Comparison of ENCODE assay signal across 8 cellular contexts in genomic region chr10:79825587-79826011, GRCh38. TPM values are rescaled to one million over a fixed set of nuclear protein-coding genes. Genes with fewer than 3 reads are reported as not detected.
DNase-seq lines count a peak whose midpoint lies in the region; ATAC-seq and TF ChIP-seq lines count a peak whose summit lies in the region.
"Not testable (repeated sequence)": the region's sequence is repeated elsewhere in the genome, so short reads cannot be mapped to it uniquely, and the experiment has no call there.

No MANE protein-coding gene starts in this region.

- TF ChIP-seq CTCF in CD8-positive, alpha-beta T cell (IDR thresholded peaks at IDR 0.05); mucosa of descending colon (IDR thresholded peaks at IDR 0.05): not testable (repeated sequence)
- peak in 1 of 6 experiments; percentile 12 for TF ChIP-seq CTCF in Peyer's patch (IDR thresholded peaks at IDR 0.05)

- not testable (repeated sequence) for H3K9me3 ChIP-seq in CD8-positive, alpha-beta T cell (ENCODE audit: low read length); Peyer's patch; mucosa of descending colon

- not testable (repeated sequence) for H3K4me1 ChIP-seq in CD8-positive, alpha-beta T cell (ENCODE audit: insufficient read depth, low read length); mucosa of descending colon (ENCODE audit: low read depth)
- peaks cover 0 to 11% (median 1%) of the 10 kb centered on the region in 4 donors for H3K4me1 ChIP-seq in Peyer's patch

- H3K36me3 Mint-ChIP-seq in CD8-positive, alpha-beta T cell; activated naive CD4-positive, alpha-beta T cell treated with anti-CD3 and anti-CD28 coated beads for 36 hours (ENCODE audit: low read depth); stimulated activated naive B cell treated with anti-CD40 and anti-IgM and Interleukin-4, amounts not matched to agents 10 μg/mL and 1 μg/mL and 100 μg/mL, for 72 hours: not testable (repeated sequence)

- CTCF ChIA-PET in CD8-positive, alpha-beta T cell (lab: Charles Lee); activated naive CD4-positive, alpha-beta T cell treated with anti-CD3 and anti-CD28 coated beads for 36 hours (lab: Charles Lee): not testable (repeated sequence)

- intact Hi-C loops in CD8-positive, alpha-beta T cell (cut with DNase I, micrococcal nuclease): loop anchor here (5.0 to 10.0 kb wide), 2 partner anchors 377 to 1791 kb away; partner anchors contain the start of gene RPS24 (in 1 of the 2)
- intact Hi-C loops in activated naive CD4-positive, alpha-beta T cell treated with anti-CD3 and anti-CD28 coated beads for 36 hours (cut with micrococcal nuclease): loop anchor here (5.0 to 10.0 kb wide), 2 partner anchors 252 to 581 kb away; partner anchors contain the start of gene TMEM254
- intact Hi-C loops in mucosa of descending colon (cut with DNase I, micrococcal nuclease): not testable (repeated sequence)

- not testable (repeated sequence) for H3K4me3 ChIP-seq in CD8-positive, alpha-beta T cell (ENCODE audit: low read depth, low read length)
- peak overlapping the region; percentile 48 to 71 (median 60) for H3K4me3 ChIP-seq in Peyer's patch
- H3K4me3 ChIP-seq in mucosa of descending colon: peak overlapping the region; percentile 24

- peak overlapping the region; percentile 87 for H3K4me3 Mint-ChIP-seq in CD8-positive, alpha-beta T cell
- H3K4me3 Mint-ChIP-seq in activated naive CD4-positive, alpha-beta T cell treated with anti-CD3 and anti-CD28 coated beads for 36 hours: peak overlapping the region; percentile 83
- peak overlapping the region; percentile 92 to 95 for H3K4me3 Mint-ChIP-seq in stimulated activated naive B cell treated with anti-CD40 and anti-IgM and Interleukin-4, amounts not matched to agents 10 μg/mL and 1 μg/mL and 100 μg/mL, for 72 hours

- H3K27me3 Mint-ChIP-seq in CD8-positive, alpha-beta T cell (ENCODE audit: low read depth); activated naive CD4-positive, alpha-beta T cell treated with anti-CD3 and anti-CD28 coated beads for 36 hours (ENCODE audit: low read depth); stimulated activated naive B cell treated with anti-CD40 and anti-IgM and Interleukin-4, amounts not matched to agents 10 μg/mL and 1 μg/mL and 100 μg/mL, for 72 hours: not testable (repeated sequence)

- not testable (repeated sequence) for H3K9me3 Mint-ChIP-seq in CD8-positive, alpha-beta T cell; activated naive CD4-positive, alpha-beta T cell treated with anti-CD3 and anti-CD28 coated beads for 36 hours; stimulated activated naive B cell treated with anti-CD40 and anti-IgM and Interleukin-4, amounts not matched to agents 10 μg/mL and 1 μg/mL and 100 μg/mL, for 72 hours

- H3K4me1 Mint-ChIP-seq in CD8-positive, alpha-beta T cell (ENCODE audit: low read depth): peaks cover 26% of the 10 kb centered on the region
- H3K4me1 Mint-ChIP-seq in activated naive CD4-positive, alpha-beta T cell treated with anti-CD3 and anti-CD28 coated beads for 36 hours (ENCODE audit: low read depth): peaks cover 25% of the 10 kb centered on the region
- H3K4me1 Mint-ChIP-seq in stimulated activated naive B cell treated with anti-CD40 and anti-IgM and Interleukin-4, amounts not matched to agents 10 μg/mL and 1 μg/mL and 100 μg/mL, for 72 hours: not testable (repeated sequence)

- not testable (repeated sequence) for TF ChIP-seq POLR2A in Peyer's patch (IDR thresholded peaks at IDR 0.05)

- H3K27ac ChIP-seq in CD8-positive, alpha-beta T cell (ENCODE audit: low read depth, low read length): not testable (repeated sequence)
- peak overlapping the region; percentile 80 to 94 (median 86) for H3K27ac ChIP-seq in Peyer's patch

- POLR2A ChIA-PET in CD8-positive, alpha-beta T cell (lab: Charles Lee): not testable (repeated sequence)

- peak overlapping the region; percentile 80 for H3K27ac Mint-ChIP-seq in CD8-positive, alpha-beta T cell
- not testable (repeated sequence) for H3K27ac Mint-ChIP-seq in activated naive CD4-positive, alpha-beta T cell treated with anti-CD3 and anti-CD28 coated beads for 36 hours
- peak overlapping the region; percentile 98 for H3K27ac Mint-ChIP-seq in stimulated activated naive B cell treated with anti-CD40 and anti-IgM and Interleukin-4, amounts not matched to agents 10 μg/mL and 1 μg/mL and 100 μg/mL, for 72 hours

- H3K36me3 ChIP-seq in CD8-positive, alpha-beta T cell (ENCODE audit: insufficient read depth, low read length); Peyer's patch; mucosa of descending colon (ENCODE audit: low read depth): not testable (repeated sequence)

- peak; percentile 12 for ATAC-seq in CD8-positive, alpha-beta T cell
- ATAC-seq in GM21447 (IDR thresholded peaks at IDR 0.05; ENCODE audit: unreplicated experiment) (peak; percentile 23), HG03103 (IDR thresholded peaks at IDR 0.05; ENCODE audit: low read depth, unreplicated experiment) (peak; percentile 8), esophagus mucosa (peak; percentile 30), mucosa of descending colon (peak; percentile 48)
- ATAC-seq in stimulated activated naive B cell treated with anti-CD40 and anti-IgM and Interleukin-4, amounts not matched to agents 10 μg/mL and 1 μg/mL and 100 μg/mL, for 72 hours (replicated peaks): peak; percentile 12

- peak in 3 of 7 experiments; percentile 12 to 51 (median 33) for DNase-seq in CD8-positive, alpha-beta T cell
- DNase-seq in Peyer's patch (peak in 2 of 3 donors; percentile 22 to 48), mucosa of descending colon (peak; percentile 12 to 58 (median 52))
- peak; percentile 13 for DNase-seq in activated naive CD4-positive, alpha-beta T cell treated with anti-CD3 and anti-CD28 coated beads for 36 hours
- DNase-seq in stimulated activated naive B cell treated with anti-CD40 and anti-IgM and Interleukin-4, amounts not matched to agents 10 μg/mL and 1 μg/mL and 100 μg/mL, for 72 hours: not testable (repeated sequence)

- not testable (repeated sequence) for H3K27me3 ChIP-seq in CD8-positive, alpha-beta T cell (ENCODE audit: insufficient read depth, low read length); Peyer's patch

RNA-seq across cellular contexts. Expression of gene NUTM2E, which starts 0.9 kb away (rescaled TPM):
- total RNA-seq in CD8-positive, alpha-beta T cell: under 1 TPM in 1 of 2 experiments, not detected in 1; 0.81 TPM
- total RNA-seq in Peyer's patch (1 to 10 TPM in 1 of 4 donors, not detected in 3; 2.5 TPM), esophagus mucosa (not detected), mucosa of descending colon (under 1 TPM in 1 of 3 donors, not detected in 2; 0.24 TPM)
- total RNA-seq in activated naive CD4-positive, alpha-beta T cell treated with anti-CD3 and anti-CD28 coated beads for 36 hours: under 1 TPM in 1 of 2 experiments, not detected in 1; 0.07 TPM
